ENCODE assay signal across 2 cellular contexts in the genomic region with DNA sequence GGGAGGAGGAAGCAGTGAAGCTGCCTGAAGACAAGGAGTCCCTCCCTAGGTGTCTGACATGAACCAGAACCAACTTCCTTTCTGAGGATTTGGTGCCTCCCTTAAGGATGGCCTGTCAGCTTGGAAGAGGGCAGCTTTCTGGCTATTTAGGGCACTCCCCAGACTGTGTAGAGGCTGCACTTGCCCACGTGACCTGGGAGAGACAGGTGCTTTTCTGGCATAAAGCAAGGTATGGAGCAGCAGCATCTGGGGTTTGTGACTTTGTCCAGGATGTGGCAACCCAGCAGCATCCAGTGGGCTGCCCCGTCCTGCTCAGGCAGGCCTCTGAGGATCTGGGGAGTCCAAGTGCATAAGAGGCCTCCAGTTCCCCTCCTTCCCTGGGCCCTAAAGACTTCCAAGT.
A peak's percentile ranks its signal among the peaks of the same experiment; 100 is the strongest.
TF ChIP-seq lines count a peak whose summit lies in the region.

No MANE protein-coding gene starts in this region.

TF ChIP-seq in Ishikawa, 13 proteins besides CTCF, POLR2A, EP300 and RAD21:
- TF ChIP-seq, protein P1, sequence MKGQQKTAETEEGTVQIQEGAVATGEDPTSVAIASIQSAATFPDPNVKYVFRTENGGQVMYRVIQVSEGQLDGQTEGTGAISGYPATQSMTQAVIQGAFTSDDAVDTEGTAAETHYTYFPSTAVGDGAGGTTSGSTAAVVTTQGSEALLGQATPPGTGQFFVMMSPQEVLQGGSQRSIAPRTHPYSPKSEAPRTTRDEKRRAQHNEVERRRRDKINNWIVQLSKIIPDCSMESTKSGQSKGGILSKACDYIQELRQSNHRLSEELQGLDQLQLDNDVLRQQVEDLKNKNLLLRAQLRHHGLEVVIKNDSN (IDR thresholded peaks at IDR 0.05), result peak; percentile 55; the same call in 1 of the 2 replicates
- TF ChIP-seq CEBPB (IDR thresholded peaks at IDR 0.05), result no peak

TF ChIP-seq in GM12878, 131 proteins besides CTCF, POLR2A, EP300 and RAD21:
- TF ChIP-seq RAD51 (IDR thresholded peaks at IDR 0.05) (peak; percentile 30; the same call in 1 of the 2 replicates), POU2F2 (IDR thresholded peaks at IDR 0.05; ENCODE audit: borderline replicate concordance, low read depth, low read length) (no peak)
- TF ChIP-seq, protein P1 (IDR thresholded peaks at IDR 0.05; ENCODE audit: borderline replicate concordance, extremely low read length, insufficient read depth, low read depth, low read length), result peak; percentile 51
TF ChIP-seq in GM12878: peak in this region for 2.
